7 cellular contexts compared by ENCODE assay signal in genomic region chrX:17737707-17738001, GRCh38. TPM values are rescaled to one million over a fixed set of nuclear protein-coding genes. Genes with fewer than 3 reads are reported as not detected.
DNase-seq lines count a peak whose midpoint lies in the region; ATAC-seq, FAIRE-seq and TF ChIP-seq lines count a peak whose summit lies in the region.

No MANE protein-coding gene starts in this region.

- ATAC-seq in pancreas: no peak
- ATAC-seq in HG03135 (IDR thresholded peaks at IDR 0.05; ENCODE audit: unreplicated experiment): no peak

- H3K9me1 ChIP-seq in endothelial cell of umbilical vein (replicated peaks; ENCODE audit: control insufficient read depth, extremely low read depth, insufficient read depth, low read length): no peaks in the 10 kb centered on the region

- FAIRE-seq in endothelial cell of umbilical vein (lab: Jason Lieb, UNC): no peak
- FAIRE-seq in pancreas (lab: Jason Lieb, UNC): no peak

- DNase-seq in HFFc6 (no peak), endothelial cell of umbilical vein (ENCODE audit: low read depth, low spot score) (peak; percentile 18), pancreas (no peak), DMS53 treated with DMSO at 0.1 percent for 48 hours (lab: John Stamatoyannopoulos, UW; ENCODE audit: unreplicated experiment) (no peak), NCI-H146 (lab: John Stamatoyannopoulos, UW) (no peak)

- TF ChIP-seq CTCF in HFFc6 (IDR thresholded peaks at IDR 0.05): no peak
- no peak for TF ChIP-seq CTCF in WI38 (IDR thresholded peaks at IDR 0.05; ENCODE audit: low read depth, low read length)
- no peak for TF ChIP-seq CTCF in endothelial cell of umbilical vein (IDR thresholded peaks at IDR 0.05; ENCODE audit: extremely low read depth in 1 of 2, insufficient read depth in 1 of 2, low read depth in 1 of 2, low read length in 2 of 2)
- TF ChIP-seq CTCF in pancreas (IDR thresholded peaks at IDR 0.05): no peak

- H3K27ac ChIP-seq in endothelial cell of umbilical vein (ENCODE audit: insufficient read depth, low read depth, low read length) (peak overlapping the region; percentile 77), pancreas (peak overlapping the region; percentile 60 to 90 (median 79))

- H3K27ac Mint-ChIP-seq in HFFc6: peak overlapping the region; percentile 94

- dilution Hi-C loops in endothelial cell of umbilical vein (cut with MboI; ENCODE audit: extremely low pct_ligation_motif_present, low sequenced_read_pairs): no loop called here

- H3K36me3 ChIP-seq in endothelial cell of umbilical vein (ENCODE audit: control insufficient read depth in 2 of 2, extremely low read depth in 1 of 2, insufficient read depth in 2 of 2, low read length in 2 of 2) (no peaks in the 10 kb centered on the region), pancreas (no peaks in the 10 kb centered on the region)

- POLR2A ChIA-PET in endothelial cell of umbilical vein (lab: Charles Lee): no interaction called here

- H3K4me2 ChIP-seq in endothelial cell of umbilical vein (ENCODE audit: insufficient read depth, low read length): peak overlapping the region; percentile 89

- peak overlapping the region; percentile 27 for H2AFZ ChIP-seq in endothelial cell of umbilical vein (ENCODE audit: low read depth, low read length)

- TSS peak; percentile 80 for BruUV-seq in endothelial cell of umbilical vein (replicated peaks; lab: Mats Ljungman, UMichigan)

- H3K27me3 Mint-ChIP-seq in HFFc6 (ENCODE audit: insufficient read depth): no peaks in the 10 kb centered on the region

- peaks cover 18% of the 10 kb centered on the region for H3K79me2 ChIP-seq in endothelial cell of umbilical vein (ENCODE audit: control insufficient read depth, insufficient read depth, low read length)

- CTCF ChIA-PET in endothelial cell of umbilical vein (lab: Charles Lee): interaction anchor here (0.8 to 1.3 kb wide), 3 partner anchors 13 to 1596 kb away, joined by 3 read pairs; no protein-coding TSS in a partner anchor

- H3K36me3 Mint-ChIP-seq in HFFc6 (ENCODE audit: low read depth): no peaks in the 10 kb centered on the region

- H3K9ac ChIP-seq in endothelial cell of umbilical vein (replicated peaks; ENCODE audit: extremely low read depth, insufficient read depth, low read length): peak overlapping the region; percentile 87

- H3K27me3 ChIP-seq in endothelial cell of umbilical vein (ENCODE audit: control insufficient read depth in 2 of 2, insufficient read depth in 2 of 2, low read length in 2 of 2) (no peaks in the 10 kb centered on the region), pancreas (peaks cover 0 to 4% (median 0%) of the 10 kb centered on the region in 4 donors)

- H3K4me1 ChIP-seq in endothelial cell of umbilical vein (ENCODE audit: control insufficient read depth, extremely low read depth, insufficient read depth, low read length): no peaks in the 10 kb centered on the region
- peaks cover 0 to 7% (median 4%) of the 10 kb centered on the region in 3 donors for H3K4me1 ChIP-seq in pancreas

- no peaks in the 10 kb centered on the region for H3K9me3 ChIP-seq in endothelial cell of umbilical vein (replicated peaks; ENCODE audit: control insufficient read depth, insufficient read depth, low read length)
- H3K9me3 ChIP-seq in pancreas: no peaks in the 10 kb centered on the region

- H3K4me3 ChIP-seq in WI38 (ENCODE audit: low read depth, low read length) (peak overlapping the region; percentile 59), endothelial cell of umbilical vein (replicated peaks in 1 of 3; ENCODE audit: insufficient read depth in 1 of 3, low read depth in 1 of 3, low read length in 3 of 3) (peak overlapping the region; percentile 61 to 88 (median 63)), pancreas (peak overlapping the region; percentile 25 to 49 (median 38))

- no peak for TF ChIP-seq POLR2A in endothelial cell of umbilical vein (IDR thresholded peaks at IDR 0.05; ENCODE audit: low read depth, low read length)

- H4K20me1 ChIP-seq in endothelial cell of umbilical vein (replicated peaks; ENCODE audit: control insufficient read depth, extremely low read depth, insufficient read depth, low read length): no peaks in the 10 kb centered on the region

- peaks cover 18% of the 10 kb centered on the region for H3K4me1 Mint-ChIP-seq in HFFc6 (ENCODE audit: low read depth)

- intact Hi-C loops in endothelial cell of umbilical vein (cut with micrococcal nuclease): loop anchor here (2.0 to 10.0 kb wide), 4 partner anchors 143 to 1883 kb away; partner anchors contain the start of genes AP1S2, PDHA1 and PHKA2
- intact Hi-C loops in pancreas (cut with DNase I): no loop called here

- no peaks in the 10 kb centered on the region for H3K9me3 Mint-ChIP-seq in HFFc6

- 1 to 31% methylated on average over 16 of the region's 16 CpGs for WGBS in pancreas, 2 donors

- H3K4me3 Mint-ChIP-seq in HFFc6: peak overlapping the region; percentile 98

TF ChIP-seq in endothelial cell of umbilical vein, 7 proteins besides CTCF, POLR2A, EP300 and RAD21:
- no peak for TF ChIP-seq MYC (IDR thresholded peaks at IDR 0.05; ENCODE audit: low read depth, low read length)
- TF ChIP-seq POLR2AphosphoS5 (IDR thresholded peaks at IDR 0.05; ENCODE audit: insufficient read depth, low read depth, low read length): no peak
- TF ChIP-seq GATA2 (IDR thresholded peaks at IDR 0.05; ENCODE audit: insufficient read depth, insufficient read length, low read depth, low read length): no peak

RNA-seq across cellular contexts. Expression of gene SCML1, which starts 0.4 kb away (rescaled TPM):
- total RNA-seq in HFFc6 (2021; fragmentation: NEBNext Ultra II Directional; extraction: Animal tissue kit (Norgen Biotek cat#: 25700)): 10 to 100 TPM in 3 of 6 experiments, 1 to 10 TPM in 3; 7.3 to 11.3 (median 9.8) TPM
- total RNA-seq in endothelial cell of umbilical vein (10.1 and 12.4 TPM in 2 replicates), pancreas (1 to 10 TPM; 3.8 to 6.1 (median 4.6) TPM)
- polyA plus RNA-seq in endothelial cell of umbilical vein (8.8 and 9.0 TPM in 2 replicates), pancreas (10 to 100 TPM; 10.0 to 15.5 TPM)
- polyA plus RNA-seq in endothelial cell of umbilical vein (2011; cell fraction: cytosol; rRNA removed): 8.2 TPM in 2 replicates
- polyA plus RNA-seq in endothelial cell of umbilical vein (2011; cell fraction: nucleus; rRNA removed): 36.5 and 41.3 TPM in 2 replicates
- polyA plus RNA-seq in endothelial cell of umbilical vein (2012): 5.4 TPM in 2 replicates
- polyA minus RNA-seq in endothelial cell of umbilical vein: 10.2 and 12.1 TPM in 2 replicates
- polyA minus RNA-seq in endothelial cell of umbilical vein (2011; cell fraction: cytosol; rRNA and poly(A)+ RNA removed): 9.4 TPM
- 8.0 and 12.4 TPM in 2 replicates for polyA minus RNA-seq in endothelial cell of umbilical vein (2011; cell fraction: nucleus; rRNA and poly(A)+ RNA removed)
